In genomic region chr2:211439011-211439410, GRCh38 we compare ENCODE assay signal across 31 cellular contexts.
"Had no signal": no experiment of that assay in that cellular context is flagged by ENCODE, and none has a peak within 500 bp of the region (broad histone marks: within the 10 kb centered on the region; RNA-seq: fewer than 3 reads in every experiment).

No MANE protein-coding gene starts in this region.

- H3K9me3 Mint-ChIP-seq: activated CD4-positive, alpha-beta T cell treated with anti-CD3 and anti-CD28 coated beads, Interleukin-2, amount 10 ng/mL, durations not matched to agents 24 days and 14 days; activated naive CD4-positive, alpha-beta T cell treated with anti-CD3 and anti-CD28 coated beads, Interleukin-2, amount 50 U/mL, for 24 hours; activated naive CD8-positive, alpha-beta T cell treated with anti-CD3 and anti-CD28 coated beads, Interleukin-2, amount 50 U/mL, for 24 hours; activated T-helper 2 cell treated with anti-CD3 and anti-CD28 coated beads, Interferon-gamma antibody, Interleukin-2, Interleukin-4, amounts not matched to agents 10 μg/mL and 5 μg/mL and 100 μg/mL, durations not matched to agents 14 hours and 24 hours and 36 hours; mesothelial cell of epicardium; naive B cell; nephron progenitor cell; stimulated activated memory B cell treated with anti-CD40 and anti-IgM and Interleukin-4, amounts not matched to agents 10 μg/mL and 1 μg/mL and 100 μg/mL, for 72 hours had no signal

- H3K9me3 ChIP-seq: body of pancreas, esophagus muscularis mucosa, pancreas, prostate gland, sigmoid colon, thyroid gland, upper lobe of right lung had no signal

- H3K4me1 Mint-ChIP-seq: activated CD4-positive, alpha-beta memory T cell treated with anti-CD3 and anti-CD28 coated beads, Interleukin-2, amount 10 ng/mL, durations not matched to agents 7 days and 5 days; activated CD4-positive, alpha-beta T cell treated with anti-CD3 and anti-CD28 coated beads, Interleukin-2, amount 10 ng/mL, durations not matched to agents 24 days and 14 days; activated naive CD4-positive, alpha-beta T cell treated with anti-CD3 and anti-CD28 coated beads, Interleukin-2, amount 50 U/mL, for 24 hours; activated naive CD8-positive, alpha-beta T cell treated with anti-CD3 and anti-CD28 coated beads, Interleukin-2, amount 50 U/mL, for 24 hours; naive B cell; nephron progenitor cell; stimulated activated memory B cell treated with anti-CD40 and anti-IgM and Interleukin-4, amounts not matched to agents 10 μg/mL and 1 μg/mL and 100 μg/mL, for 72 hours; stimulated activated naive CD8-positive, alpha-beta T cell treated with anti-CD3 and anti-CD28 coated beads, Interleukin-15, amount 100 ng/mL, for 72 hours; T-helper 17 cell had no signal

- H3K36me3 ChIP-seq: esophagus muscularis mucosa, pancreas, prostate gland, sigmoid colon, thyroid gland, upper lobe of right lung had no signal

- H3K27ac ChIP-seq: body of pancreas, esophagus muscularis mucosa, hepatocyte, pancreas, prostate gland, sigmoid colon, thyroid gland, upper lobe of right lung had no signal

- H3K4me3 Mint-ChIP-seq: activated CD4-positive, alpha-beta memory T cell treated with anti-CD3 and anti-CD28 coated beads, Interleukin-2, amount 10 ng/mL, durations not matched to agents 7 days and 5 days; activated CD4-positive, alpha-beta T cell treated with anti-CD3 and anti-CD28 coated beads, Interleukin-2, amount 10 ng/mL, durations not matched to agents 24 days and 14 days; activated naive CD4-positive, alpha-beta T cell treated with anti-CD3 and anti-CD28 coated beads, Interleukin-2, amount 50 U/mL, for 24 hours; activated naive CD8-positive, alpha-beta T cell treated with anti-CD3 and anti-CD28 coated beads, Interleukin-2, amount 50 U/mL, for 24 hours; mesothelial cell of epicardium; naive B cell; nephron progenitor cell; stimulated activated memory B cell treated with anti-CD40 and anti-IgM and Interleukin-4, amounts not matched to agents 10 μg/mL and 1 μg/mL and 100 μg/mL, for 72 hours; stimulated activated naive CD8-positive, alpha-beta T cell treated with anti-CD3 and anti-CD28 coated beads, Interleukin-15, amount 100 ng/mL, for 72 hours; T-helper 17 cell had no signal

- H3K27me3 ChIP-seq: body of pancreas, esophagus muscularis mucosa, hepatocyte, pancreas, sigmoid colon, thyroid gland, upper lobe of right lung had no signal

- H3K4me2 ChIP-seq: hepatocyte had no signal

- H3K4me1 ChIP-seq: body of pancreas, esophagus muscularis mucosa, pancreas, prostate gland, sigmoid colon, thyroid gland, upper lobe of right lung had no signal

- DNase-seq: activated CD4-positive, alpha-beta memory T cell treated with anti-CD3 and anti-CD28 coated beads, Interleukin-2, amount 10 ng/mL, durations not matched to agents 7 days and 5 days; activated CD4-positive, alpha-beta T cell treated with anti-CD3 and anti-CD28 coated beads, Interleukin-2, amount 10 ng/mL, durations not matched to agents 24 days and 14 days; activated CD4-positive, CD25-positive, alpha-beta regulatory T cell treated with anti-CD3 and anti-CD28 coated beads, Interleukin-2, amount 50 U/mL, for 72 hours; activated naive CD8-positive, alpha-beta T cell treated with anti-CD3 and anti-CD28 coated beads, Interleukin-2, amount 50 U/mL, for 24 hours; activated T-cell treated with anti-CD3 and anti-CD28 coated beads, Interleukin-2, amount 50 U/mL, for 48 hours; anterior cingulate cortex; body of pancreas; dermis blood vessel endothelial cell; effector CD4-positive, alpha-beta T cell; glutamatergic neuron; islet precursor cell; naive B cell; nephron progenitor cell; pancreas; sigmoid colon; small intestine; stimulated activated CD4-positive, alpha-beta T cell treated with anti-CD3 and anti-CD28 coated beads, Interleukin-1b, Interleukin-23, amount 100 ng/mL, for 48 hours; stimulated activated CD4-positive, alpha-beta T cell treated with anti-CD3 and anti-CD28 coated beads, Interleukin-4, amount 100 ng/mL, for 4 hours; stimulated activated CD8-positive, alpha-beta memory T cell treated with anti-CD3 and anti-CD28 coated beads, Interleukin-4, amount 100 ng/mL, for 48 hours; stimulated activated naive CD8-positive, alpha-beta T cell treated with anti-CD3 and anti-CD28 coated beads, Interleukin-15, amount 100 ng/mL, for 72 hours; T-helper 17 cell; T1000; thyroid gland; upper lobe of right lung had no signal

- H2AFZ ChIP-seq: hepatocyte had no signal

- ATAC-seq: activated naive CD8-positive, alpha-beta T cell treated with anti-CD3 and anti-CD28 coated beads, Interleukin-2, amount 50 U/mL, for 24 hours; body of pancreas; pancreas; stimulated activated memory B cell treated with anti-CD40 and anti-IgM and Interleukin-4, amounts not matched to agents 10 μg/mL and 1 μg/mL and 100 μg/mL, for 72 hours; stimulated activated naive CD8-positive, alpha-beta T cell treated with anti-CD3 and anti-CD28 coated beads, Interleukin-15, amount 100 ng/mL, for 72 hours; T-helper 17 cell; upper lobe of right lung had no signal

- H3K4me3 ChIP-seq: body of pancreas, esophagus muscularis mucosa, hepatocyte, pancreas, prostate gland, sigmoid colon, thyroid gland, upper lobe of right lung had no signal

- H3K27me3 Mint-ChIP-seq: activated CD4-positive, alpha-beta memory T cell treated with anti-CD3 and anti-CD28 coated beads, Interleukin-2, amount 10 ng/mL, durations not matched to agents 7 days and 5 days; activated CD4-positive, alpha-beta T cell treated with anti-CD3 and anti-CD28 coated beads, Interleukin-2, amount 10 ng/mL, durations not matched to agents 24 days and 14 days; activated naive CD4-positive, alpha-beta T cell treated with anti-CD3 and anti-CD28 coated beads, Interleukin-2, amount 50 U/mL, for 24 hours; activated naive CD8-positive, alpha-beta T cell treated with anti-CD3 and anti-CD28 coated beads, Interleukin-2, amount 50 U/mL, for 24 hours; naive B cell; stimulated activated memory B cell treated with anti-CD40 and anti-IgM and Interleukin-4, amounts not matched to agents 10 μg/mL and 1 μg/mL and 100 μg/mL, for 72 hours; stimulated activated naive CD8-positive, alpha-beta T cell treated with anti-CD3 and anti-CD28 coated beads, Interleukin-15, amount 100 ng/mL, for 72 hours; T-helper 17 cell had no signal

- H3K36me3 Mint-ChIP-seq: activated naive CD4-positive, alpha-beta T cell treated with anti-CD3 and anti-CD28 coated beads, Interleukin-2, amount 50 U/mL, for 24 hours; mesothelial cell of epicardium; naive B cell; stimulated activated memory B cell treated with anti-CD40 and anti-IgM and Interleukin-4, amounts not matched to agents 10 μg/mL and 1 μg/mL and 100 μg/mL, for 72 hours had no signal

- H3K79me2 ChIP-seq: hepatocyte had no signal

- H3K27ac Mint-ChIP-seq: activated CD4-positive, alpha-beta memory T cell treated with anti-CD3 and anti-CD28 coated beads, Interleukin-2, amount 10 ng/mL, durations not matched to agents 7 days and 5 days; activated CD4-positive, alpha-beta T cell treated with anti-CD3 and anti-CD28 coated beads, Interleukin-2, amount 10 ng/mL, durations not matched to agents 24 days and 14 days; activated naive CD4-positive, alpha-beta T cell treated with anti-CD3 and anti-CD28 coated beads, Interleukin-2, amount 50 U/mL, for 24 hours; activated naive CD8-positive, alpha-beta T cell treated with anti-CD3 and anti-CD28 coated beads, Interleukin-2, amount 50 U/mL, for 24 hours; activated T-helper 2 cell treated with anti-CD3 and anti-CD28 coated beads, Interferon-gamma antibody, Interleukin-2, Interleukin-4, amounts not matched to agents 10 μg/mL and 5 μg/mL and 100 μg/mL, durations not matched to agents 14 hours and 24 hours and 36 hours; mesothelial cell of epicardium; naive B cell; nephron progenitor cell; stimulated activated memory B cell treated with anti-CD40 and anti-IgM and Interleukin-4, amounts not matched to agents 10 μg/mL and 1 μg/mL and 100 μg/mL, for 72 hours; stimulated activated naive CD8-positive, alpha-beta T cell treated with anti-CD3 and anti-CD28 coated beads, Interleukin-15, amount 100 ng/mL, for 72 hours; T-helper 17 cell had no signal
